ENCODE assay signal across 23 cellular contexts in genomic region chr5:74061292-74061691, GRCh38.
A peak's percentile ranks its signal among the peaks of the same experiment; 100 is the strongest.
DNase-seq lines count a peak whose midpoint lies in the region; ATAC-seq, FAIRE-seq and TF ChIP-seq lines count a peak whose summit lies in the region.
"Had no signal": no experiment of that assay in that cellular context is flagged by ENCODE, and none has a peak within 500 bp of the region (broad histone marks: within the 10 kb centered on the region; RNA-seq: fewer than 3 reads in every experiment).

No MANE protein-coding gene starts in this region.

- TF ChIP-seq CTCF in HepG2 (CRISPR knock-in tag; IDR thresholded peaks at IDR 0.05): no peak
- TF ChIP-seq CTCF in right lobe of liver (IDR thresholded peaks at IDR 0.05): no peak
- no peak for TF ChIP-seq CTCF in K562 (IDR thresholded peaks at IDR 0.05 in 2 of 3, conservative IDR thresholded peaks at IDR 0.05 in 1 of 3; ENCODE audit: insufficient read depth in 2 of 3, low read depth in 1 of 3, low read length in 3 of 3)
- no peak for TF ChIP-seq CTCF in nephron progenitor cell (IDR thresholded peaks at IDR 0.05)
- TF ChIP-seq CTCF in thyroid gland (IDR thresholded peaks at IDR 0.05): no peak

- no peak overlapping the region for H2BK5ac ChIP-seq in neuronal stem cell (ENCODE audit: low read length)

- no peaks in the 10 kb centered on the region for H3K79me1 ChIP-seq in neuronal stem cell (ENCODE audit: low read depth, low read length)

- no peak overlapping the region for H4K91ac ChIP-seq in neuronal stem cell (ENCODE audit: low read depth, low read length, poor library complexity)

- H3K79me2 ChIP-seq in HepG2 (ENCODE audit: insufficient read depth, low read length) (no peaks in the 10 kb centered on the region), K562 (ENCODE audit: control insufficient read depth, insufficient read depth, low read length) (no peaks in the 10 kb centered on the region)

- no peak overlapping the region for H2AFZ ChIP-seq in HepG2 (ENCODE audit: low read length)
- no peak overlapping the region for H2AFZ ChIP-seq in K562 (ENCODE audit: low read depth, low read length)
- no peak overlapping the region for H2AFZ ChIP-seq in neuronal stem cell (ENCODE audit: low read length)

- TF ChIP-seq EP300 in HepG2 (IDR thresholded peaks at IDR 0.05; ENCODE audit: low read depth in 2 of 2, low read length in 2 of 2): no peak
- no peak for TF ChIP-seq EP300 in HepG2 (CRISPR knock-in tag; IDR thresholded peaks at IDR 0.05; ENCODE audit: borderline replicate concordance)
- TF ChIP-seq EP300 in K562 (IDR thresholded peaks at IDR 0.05; ENCODE audit: low read length): no peak

- H3K4me1 ChIP-seq in HepG2 (ENCODE audit: insufficient read depth, low read length): 0 out of 2 replicates have a peak, but pooled peaks cover 6% of the 10 kb centered on the region
- no peaks in the 10 kb centered on the region for H3K4me1 ChIP-seq in right lobe of liver
- H3K4me1 ChIP-seq in K562 (replicated peaks in 1 of 2; ENCODE audit: control insufficient read depth in 2 of 2, insufficient read depth in 2 of 2, low read length in 2 of 2): no peaks in the 10 kb centered on the region
- H3K4me1 ChIP-seq in neuronal stem cell (ENCODE audit: control insufficient read depth in 2 of 2, insufficient read depth in 1 of 2, low read depth in 1 of 2, low read length in 2 of 2): peaks cover 4 to 5% of the 10 kb centered on the region in 2 donors
- H3K4me1 ChIP-seq in right cardiac atrium (ENCODE audit: control insufficient read depth, insufficient read depth, low read length): no peaks in the 10 kb centered on the region
- H3K4me1 ChIP-seq in thyroid gland: peaks cover 15 to 19% of the 10 kb centered on the region in 2 donors

- no peak overlapping the region for H2BK120ac ChIP-seq in neuronal stem cell (ENCODE audit: low read depth, low read length)

- no peak for DNase-seq in HepG2 (ENCODE audit: low spot score)
- DNase-seq in right lobe of liver: no peak
- DNase-seq in K562 (ENCODE audit: extremely low read depth in 1 of 4, low spot score in 3 of 4): no peak
- DNase-seq in neuronal stem cell (ENCODE audit: low spot score): no peak
- DNase-seq in right cardiac atrium: no peak
- no peak for DNase-seq in nephron progenitor cell
- no peak for DNase-seq in thyroid gland
- DNase-seq: Caco-2; CD8-positive, alpha-beta T cell; DMS79 treated with DMSO at 0.1 percent for 48 hours; KG1; MM.1S; NCI-H1694; NCI-H2029 treated with DMSO at 0.1 percent for 48 hours; NCI-H446 treated with DMSO at 0.1 percent for 48 hours; NCI-H526; SHP77 had no signal

- FAIRE-seq in HepG2 (lab: Jason Lieb, UNC): no peak
- FAIRE-seq in K562 (lab: Jason Lieb, UNC): peak; percentile 6
- FAIRE-seq: GM18507 had no signal

- peak overlapping the region; percentile 16 for H2BK15ac ChIP-seq in neuronal stem cell (ENCODE audit: low read length)

- H3K27ac ChIP-seq in HepG2 (ENCODE audit: extremely low read length, insufficient read depth, low read length) (no peak overlapping the region), right lobe of liver (no peak overlapping the region), K562 (ENCODE audit: extremely low read depth, low read depth, low read length) (no peak overlapping the region), neuronal stem cell (replicated peaks; ENCODE audit: low read length) (no peak overlapping the region), right cardiac atrium (ENCODE audit: low read length) (no peak overlapping the region), thyroid gland (no peak overlapping the region)
- H3K27ac ChIP-seq: 22Rv1, C4-2B, RWPE1 had no signal

- H4K20me1 ChIP-seq in HepG2 (ENCODE audit: insufficient read depth, low read length) (no peaks in the 10 kb centered on the region), K562 (replicated peaks; ENCODE audit: control insufficient read depth, insufficient read depth, low read length) (no peaks in the 10 kb centered on the region)

- no peak overlapping the region for H3K27ac Mint-ChIP-seq in nephron progenitor cell
- H3K27ac Mint-ChIP-seq: B cell; CD8-positive, alpha-beta T cell had no signal

- peak overlapping the region; percentile 13 for H3K23ac ChIP-seq in neuronal stem cell (ENCODE audit: low read depth, low read length, poor library complexity)

- H3K36me3 ChIP-seq in HepG2 (replicated peaks in 1 of 2; ENCODE audit: control insufficient read depth in 1 of 2, insufficient read depth in 2 of 2, low read length in 2 of 2) (no peaks in the 10 kb centered on the region), right lobe of liver (no peaks in the 10 kb centered on the region), K562 (ENCODE audit: control insufficient read depth, insufficient read depth, low read length) (no peaks in the 10 kb centered on the region), neuronal stem cell (replicated peaks in 1 of 2; ENCODE audit: control insufficient read depth in 2 of 2, insufficient read depth in 2 of 2, low read length in 2 of 2) (peaks cover 0 to 2% of the 10 kb centered on the region in 2 donors), thyroid gland (no peaks in the 10 kb centered on the region)

- H3K27me3 ChIP-seq in HepG2 (ENCODE audit: control insufficient read depth in 1 of 2, insufficient read depth in 2 of 2, low read length in 2 of 2): no peaks in the 10 kb centered on the region
- no peaks in the 10 kb centered on the region for H3K27me3 ChIP-seq in right lobe of liver
- no peaks in the 10 kb centered on the region for H3K27me3 ChIP-seq in K562 (ENCODE audit: control insufficient read depth in 2 of 2, insufficient read depth in 2 of 2, low read length in 2 of 2)
- H3K27me3 ChIP-seq in neuronal stem cell (ENCODE audit: control insufficient read depth in 3 of 3, insufficient read depth in 3 of 3, low read depth in 1 of 3, low read length in 3 of 3): no peaks in the 10 kb centered on the region
- H3K27me3 ChIP-seq in right cardiac atrium (ENCODE audit: control insufficient read depth, insufficient read depth): no peaks in the 10 kb centered on the region
- H3K27me3 ChIP-seq in thyroid gland: no peaks in the 10 kb centered on the region

- no peak overlapping the region for H3K4me3 ChIP-seq in HepG2 (replicated peaks in 1 of 3; ENCODE audit: insufficient read depth in 1 of 3, low read depth in 2 of 3, low read length in 3 of 3)
- H3K4me3 ChIP-seq in right lobe of liver: no peak overlapping the region
- H3K4me3 ChIP-seq in K562: no peak overlapping the region
- H3K4me3 ChIP-seq in neuronal stem cell (ENCODE audit: low read length in 2 of 2): peak overlapping the region in 1 of 2 donors; percentile 65
- H3K4me3 ChIP-seq in right cardiac atrium (ENCODE audit: low read length): no peak overlapping the region
- no peak overlapping the region for H3K4me3 ChIP-seq in thyroid gland (replicated peaks in 1 of 3)

- H3K9me3 Mint-ChIP-seq in nephron progenitor cell: peaks cover 4% of the 10 kb centered on the region
- H3K9me3 Mint-ChIP-seq: CD8-positive, alpha-beta T cell had no signal

- H3K4ac ChIP-seq in neuronal stem cell (ENCODE audit: low read length): no peak overlapping the region

- TF ChIP-seq RAD21 in HepG2 (CRISPR knock-in tag; IDR thresholded peaks at IDR 0.05) (no peak), K562 (CRISPR knock-in tag; conservative IDR thresholded peaks at IDR 0.05 in 1 of 2, IDR thresholded peaks at IDR 0.05 in 1 of 2) (no peak)

- H4K8ac ChIP-seq in neuronal stem cell (ENCODE audit: low read depth, low read length): peak overlapping the region; percentile 77

- H3K14ac ChIP-seq in neuronal stem cell (ENCODE audit: low read length): no peak overlapping the region

- POLR2A ChIA-PET in HepG2 (lab: Yijun Ruan, JAX): no interaction called here
- POLR2A ChIA-PET in K562 (lab: Yijun Ruan, JAX): no interaction called here

- no TSS peak for BruUV-seq in HepG2 (replicated peaks; lab: Mats Ljungman, UMichigan)
- BruUV-seq in K562 (replicated peaks; lab: Mats Ljungman, UMichigan): no TSS peak

- ATAC-seq in HepG2: no peak
- ATAC-seq in right lobe of liver: no peak
- no peak for ATAC-seq in K562
- no peak for ATAC-seq in right cardiac atrium
- ATAC-seq: CD8-positive, alpha-beta T cell; Panc1 had no signal

- H3K4me3 Mint-ChIP-seq in nephron progenitor cell: no peak overlapping the region
- H3K4me3 Mint-ChIP-seq: B cell; CD8-positive, alpha-beta T cell had no signal

- peak overlapping the region; percentile 38 for H3K18ac ChIP-seq in neuronal stem cell (ENCODE audit: low read length)

- H3K36me3 Mint-ChIP-seq in nephron progenitor cell (ENCODE audit: low read depth): no peaks in the 10 kb centered on the region
- H3K36me3 Mint-ChIP-seq: CD8-positive, alpha-beta T cell had no signal

- intact Hi-C loops in HepG2 (cut with micrococcal nuclease; ENCODE audit: unreplicated experiment): no loop called here
- intact Hi-C loops in right lobe of liver (cut with DNase I): no loop called here
- intact Hi-C loops in K562 (cut with micrococcal nuclease): no loop called here
- intact Hi-C loops in right cardiac atrium (cut with DNase I): no loop called here
- intact Hi-C loops in thyroid gland (cut with DNase I): no loop called here

- WGBS in HepG2 (ENCODE audit: low lambda C conversion rate): 40% methylated on average over 1 of the region's 1 CpG
- WGBS in right lobe of liver (ENCODE audit: insufficient coverage, low coverage, low lambda C conversion rate, missing lambda C conversion rate): 88% methylated on average over 1 of the region's 1 CpG
- 10% methylated on average over 1 of the region's 1 CpG for WGBS in K562 (ENCODE audit: insufficient coverage, low coverage, missing lambda C conversion rate)
- no CpG with 5 or more reads among the region's 1 CpG for WGBS in neuronal stem cell (ENCODE audit: extremely low coverage in 2 of 2, insufficient read length in 2 of 2, insufficient replicate concordance in 1 of 2), 2 donors
- 95% methylated on average over 1 of the region's 1 CpG for WGBS in right cardiac atrium
- 86 to 92% methylated on average over 1 of the region's 1 CpG for WGBS in thyroid gland, 2 donors

- H3K9ac ChIP-seq in HepG2 (ENCODE audit: insufficient read depth, low read depth, low read length) (no peak overlapping the region), K562 (ENCODE audit: insufficient read depth in 1 of 2, low read depth in 2 of 2, low read length in 2 of 2) (no peak overlapping the region), neuronal stem cell (ENCODE audit: low read depth, low read length, poor library complexity) (peak overlapping the region; percentile 51)

- TF ChIP-seq POLR2A in HepG2 (IDR thresholded peaks at IDR 0.05; ENCODE audit: insufficient read depth in 1 of 2, low read depth in 2 of 2, low read length in 2 of 2) (no peak), right lobe of liver (IDR thresholded peaks at IDR 0.05) (no peak), K562 (conservative IDR thresholded peaks at IDR 0.05) (no peak), thyroid gland (IDR thresholded peaks at IDR 0.05) (no peak)

- peaks cover 6% of the 10 kb centered on the region for H3K4me1 Mint-ChIP-seq in nephron progenitor cell
- H3K4me1 Mint-ChIP-seq: B cell had no signal

- H3K9me3 ChIP-seq in HepG2 (ENCODE audit: low read length) (no peaks in the 10 kb centered on the region), right lobe of liver (no peaks in the 10 kb centered on the region), K562 (replicated peaks; ENCODE audit: control insufficient read depth, insufficient read depth, low read depth, low read length) (no peaks in the 10 kb centered on the region), neuronal stem cell (replicated peaks in 1 of 2; ENCODE audit: control insufficient read depth in 2 of 2, insufficient read depth in 1 of 2, low read depth in 1 of 2, low read length in 2 of 2) (no peaks in the 10 kb centered on the region), right cardiac atrium (ENCODE audit: control insufficient read depth, low read length) (no peaks in the 10 kb centered on the region), thyroid gland (no peaks in the 10 kb centered on the region)
- H3K9me3 ChIP-seq: Caco-2 had no signal

- peak overlapping the region; percentile 87 for H2BK12ac ChIP-seq in neuronal stem cell (ENCODE audit: low read length)

- H3K4me2 ChIP-seq in HepG2 (ENCODE audit: low read depth, low read length) (no peak overlapping the region), K562 (ENCODE audit: insufficient read depth, low read length) (no peak overlapping the region), neuronal stem cell (ENCODE audit: insufficient read depth, low read length, poor library complexity, severe bottlenecking) (no peak overlapping the region)

- no peaks in the 10 kb centered on the region for H3K27me3 Mint-ChIP-seq in nephron progenitor cell (ENCODE audit: low read depth, poor library complexity)

- no peaks in the 10 kb centered on the region for H3K9me1 ChIP-seq in K562 (ENCODE audit: control insufficient read depth, insufficient read depth, low read length)

- in situ Hi-C loops in HepG2 (cut with HindIII; ENCODE audit: extremely low pct_ligation_motif_present, low pct_unique_long_range_greater_than_20kb) (no loop called here), K562 (cut with MboI) (no loop called here)

- no peak overlapping the region for H2AK5ac ChIP-seq in neuronal stem cell (ENCODE audit: low read depth, low read length)

- CTCF ChIA-PET in HepG2 (lab: Yijun Ruan, JAX; ENCODE audit: low intra/inter-chr PET ratio, low total read pairs): no interaction called here
- CTCF ChIA-PET in K562 (lab: Yijun Ruan, JAX; ENCODE audit: low intra/inter-chr PET ratio): no interaction called here

Comparison
In these comparisons a context has a peak if more than half of its experiments do, and no peak if none do; other contexts are left out.
1. Of the 241 proteins assayed by ChIP-seq in both HepG2 and K562: peak only in HepG2: ZNF282; only in K562: none; in both: none; in neither: 240.